1 cellular context compared by ENCODE assay signal in the genomic region with DNA sequence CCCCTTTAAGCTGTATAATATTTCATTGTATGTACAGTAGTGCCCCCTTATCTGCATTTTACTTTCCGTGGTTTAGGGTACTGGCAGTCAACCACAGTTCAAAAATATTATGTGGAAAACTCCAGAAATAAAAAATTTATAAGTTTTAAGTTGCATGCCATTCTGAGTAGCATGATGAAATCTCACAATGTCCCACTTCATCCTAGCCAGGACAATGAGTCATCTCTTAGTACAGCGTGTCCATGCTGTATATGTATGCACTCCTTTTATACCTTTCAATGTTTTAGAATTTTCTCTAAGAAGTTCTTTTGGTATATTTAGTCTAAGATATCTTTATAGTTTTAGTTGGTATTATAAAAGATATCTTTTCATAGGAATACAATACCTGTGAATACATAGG.
A peak's percentile ranks its signal among the peaks of the same experiment; 100 is the strongest.
TF ChIP-seq lines count a peak whose summit lies in the region.

No MANE protein-coding gene starts in this region.

TF ChIP-seq in HCT116, 20 proteins besides CTCF, POLR2A, EP300 and RAD21:
- TF ChIP-seq, protein P1, sequence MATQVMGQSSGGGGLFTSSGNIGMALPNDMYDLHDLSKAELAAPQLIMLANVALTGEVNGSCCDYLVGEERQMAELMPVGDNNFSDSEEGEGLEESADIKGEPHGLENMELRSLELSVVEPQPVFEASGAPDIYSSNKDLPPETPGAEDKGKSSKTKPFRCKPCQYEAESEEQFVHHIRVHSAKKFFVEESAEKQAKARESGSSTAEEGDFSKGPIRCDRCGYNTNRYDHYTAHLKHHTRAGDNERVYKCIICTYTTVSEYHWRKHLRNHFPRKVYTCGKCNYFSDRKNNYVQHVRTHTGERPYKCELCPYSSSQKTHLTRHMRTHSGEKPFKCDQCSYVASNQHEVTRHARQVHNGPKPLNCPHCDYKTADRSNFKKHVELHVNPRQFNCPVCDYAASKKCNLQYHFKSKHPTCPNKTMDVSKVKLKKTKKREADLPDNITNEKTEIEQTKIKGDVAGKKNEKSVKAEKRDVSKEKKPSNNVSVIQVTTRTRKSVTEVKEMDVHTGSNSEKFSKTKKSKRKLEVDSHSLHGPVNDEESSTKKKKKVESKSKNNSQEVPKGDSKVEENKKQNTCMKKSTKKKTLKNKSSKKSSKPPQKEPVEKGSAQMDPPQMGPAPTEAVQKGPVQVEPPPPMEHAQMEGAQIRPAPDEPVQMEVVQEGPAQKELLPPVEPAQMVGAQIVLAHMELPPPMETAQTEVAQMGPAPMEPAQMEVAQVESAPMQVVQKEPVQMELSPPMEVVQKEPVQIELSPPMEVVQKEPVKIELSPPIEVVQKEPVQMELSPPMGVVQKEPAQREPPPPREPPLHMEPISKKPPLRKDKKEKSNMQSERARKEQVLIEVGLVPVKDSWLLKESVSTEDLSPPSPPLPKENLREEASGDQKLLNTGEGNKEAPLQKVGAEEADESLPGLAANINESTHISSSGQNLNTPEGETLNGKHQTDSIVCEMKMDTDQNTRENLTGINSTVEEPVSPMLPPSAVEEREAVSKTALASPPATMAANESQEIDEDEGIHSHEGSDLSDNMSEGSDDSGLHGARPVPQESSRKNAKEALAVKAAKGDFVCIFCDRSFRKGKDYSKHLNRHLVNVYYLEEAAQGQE (IDR thresholded peaks at IDR 0.05; ENCODE audit: low read depth), result no peak
- TF ChIP-seq FOSL1 (IDR thresholded peaks at IDR 0.05; ENCODE audit: low read depth) (0 out of 2 replicates have a peak, but pooled peaks have one; percentile 19), CEBPB (IDR thresholded peaks at IDR 0.05; ENCODE audit: low read depth) (0 out of 2 replicates have a peak, but pooled peaks have one; percentile 31), SP1 (IDR thresholded peaks at IDR 0.05; ENCODE audit: low read depth) (no peak), CBX3 (IDR thresholded peaks at IDR 0.05; ENCODE audit: low read depth) (no peak)
TF ChIP-seq in HCT116: peak in this region for 2.
